Comparison of ENCODE assay signal across 27 cellular contexts in the genomic region with DNA sequence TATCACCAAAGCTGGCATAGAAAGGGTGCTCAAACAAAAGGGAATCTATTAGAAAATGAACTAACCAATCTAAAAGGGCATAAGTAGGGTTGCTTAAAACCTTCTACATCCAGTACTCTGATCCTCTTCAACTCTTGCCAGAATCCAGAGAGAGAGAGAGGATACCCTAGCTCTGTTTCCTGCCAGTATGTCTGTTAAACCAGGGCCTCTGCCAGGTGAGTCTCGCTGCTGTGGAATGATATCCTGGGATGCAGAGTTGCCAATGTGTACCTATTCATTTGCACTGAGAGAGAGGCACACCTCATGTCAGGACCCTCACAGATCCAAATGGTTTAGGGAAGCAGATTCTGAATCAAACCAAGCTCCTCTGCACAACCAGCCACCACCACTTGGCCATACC.
"Had no signal": no experiment of that assay in that cellular context is flagged by ENCODE, and none has a peak within 500 bp of the region (broad histone marks: within the 10 kb centered on the region; RNA-seq: fewer than 3 reads in every experiment).

No MANE protein-coding gene starts in this region.

- H3K9me3 ChIP-seq: colonic mucosa, esophagus muscularis mucosa, esophagus squamous epithelium, gastrocnemius medialis, gastroesophageal sphincter, heart left ventricle had no signal

- FAIRE-seq: colon, endometrium, endothelial cell of umbilical vein, frontal cortex had no signal

- H3K27ac ChIP-seq: colonic mucosa, dorsolateral prefrontal cortex, epithelial cell of prostate, esophagus squamous epithelium, foreskin keratinocyte had no signal

- ATAC-seq: effector memory CD8-positive, alpha-beta T cell; esophagus mucosa; foreskin keratinocyte; gastrocnemius medialis; gastroesophageal sphincter had no signal

- H3K4me1 ChIP-seq: colonic mucosa, esophagus muscularis mucosa, foreskin keratinocyte, gastrocnemius medialis, gastroesophageal sphincter had no signal

- H3K27me3 ChIP-seq: colonic mucosa, esophagus muscularis mucosa, esophagus squamous epithelium, gastrocnemius medialis, gastroesophageal sphincter, heart left ventricle had no signal

- H3K4me3 ChIP-seq: colonic mucosa, coronary artery, dorsolateral prefrontal cortex, esophagus muscularis mucosa, esophagus squamous epithelium, gastrocnemius medialis, gastroesophageal sphincter, heart left ventricle had no signal

- DNase-seq: colonic mucosa; cortex of kidney; dermis blood vessel endothelial cell; dorsolateral prefrontal cortex; effector CD4-positive, alpha-beta T cell; effector CD8-positive, alpha-beta T cell; effector memory CD4-positive, alpha-beta T cell; effector memory CD8-positive, alpha-beta T cell; endodermal cell; erythroblast; esophagus squamous epithelium; foreskin fibroblast; foreskin keratinocyte; foreskin melanocyte; gastrocnemius medialis; glutamatergic neuron; head of caudate nucleus; heart left ventricle had no signal

- H3K36me3 ChIP-seq: colonic mucosa, esophagus muscularis mucosa, esophagus squamous epithelium, gastrocnemius medialis, gastroesophageal sphincter, heart left ventricle had no signal
